In the genomic region with DNA sequence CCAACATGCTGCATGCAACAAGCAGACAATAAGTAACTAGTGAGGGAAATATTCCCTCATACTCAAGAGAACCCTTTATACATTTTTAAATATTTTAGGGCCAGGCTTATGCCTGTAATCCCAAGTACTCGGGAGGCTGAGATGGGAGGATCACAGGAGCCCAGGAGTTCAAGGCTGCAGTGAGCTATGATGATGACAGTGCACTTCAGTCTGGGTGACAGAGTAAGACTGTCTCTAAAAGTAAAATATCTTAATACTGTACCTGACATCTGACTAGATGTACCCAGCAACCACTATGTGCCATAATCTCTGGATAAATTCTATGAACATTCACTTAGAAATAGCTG, we compare ENCODE assay signal across 12 cellular contexts. TPM values are rescaled to one million over a fixed set of nuclear protein-coding genes. Genes with fewer than 3 reads are reported as not detected.
A peak's percentile ranks its signal among the peaks of the same experiment; 100 is the strongest.
DNase-seq lines count a peak whose midpoint lies in the region; ATAC-seq, FAIRE-seq and TF ChIP-seq lines count a peak whose summit lies in the region.
"Had no signal": no experiment of that assay in that cellular context is flagged by ENCODE, and none has a peak within 500 bp of the region (broad histone marks: within the 10 kb centered on the region; RNA-seq: fewer than 3 reads in every experiment).

No MANE protein-coding gene starts in this region.

- H4K20me1 ChIP-seq in HepG2 (ENCODE audit: insufficient read depth, low read length): no peaks in the 10 kb centered on the region

- peaks cover 42% of the 10 kb centered on the region for H3K36me3 Mint-ChIP-seq in activated CD4-positive, alpha-beta memory T cell treated with anti-CD3 and anti-CD28 coated beads, Interleukin-2, amount 10 ng/mL, durations not matched to agents 7 days and 5 days (ENCODE audit: low read depth)
- peaks cover 8% of the 10 kb centered on the region for H3K36me3 Mint-ChIP-seq in memory B cell

- no peak overlapping the region for H3K4me3 Mint-ChIP-seq in activated CD4-positive, alpha-beta memory T cell treated with anti-CD3 and anti-CD28 coated beads, Interleukin-2, amount 10 ng/mL, durations not matched to agents 7 days and 5 days
- peak overlapping the region; percentile 89 for H3K4me3 Mint-ChIP-seq in memory B cell

- no peak overlapping the region for H2AFZ ChIP-seq in HepG2 (ENCODE audit: low read length)

- no peaks in the 10 kb centered on the region for H3K27me3 Mint-ChIP-seq in activated CD4-positive, alpha-beta memory T cell treated with anti-CD3 and anti-CD28 coated beads, Interleukin-2, amount 10 ng/mL, durations not matched to agents 7 days and 5 days
- no peaks in the 10 kb centered on the region for H3K27me3 Mint-ChIP-seq in memory B cell

- H3K9me3 Mint-ChIP-seq in activated CD4-positive, alpha-beta memory T cell treated with anti-CD3 and anti-CD28 coated beads, Interleukin-2, amount 10 ng/mL, durations not matched to agents 7 days and 5 days: no peaks in the 10 kb centered on the region
- no peaks in the 10 kb centered on the region for H3K9me3 Mint-ChIP-seq in memory B cell

- peak overlapping the region; percentile 93 for H3K27ac ChIP-seq in HepG2 (ENCODE audit: extremely low read length, insufficient read depth, low read length)
- H3K27ac ChIP-seq in right lobe of liver: peak overlapping the region in 1 of 3 donors; percentile 88
- H3K27ac ChIP-seq in RWPE1: no peak overlapping the region

- peaks cover 13 to 25% of the 10 kb centered on the region in 2 experiments; a peak in 4 of 5 replicates for H3K36me3 ChIP-seq in HepG2 (replicated peaks in 1 of 2; ENCODE audit: control insufficient read depth in 1 of 2, insufficient read depth in 2 of 2, low read length in 2 of 2)
- peaks cover 0 to 33% (median 7%) of the 10 kb centered on the region in 4 donors for H3K36me3 ChIP-seq in right lobe of liver

- H3K27me3 ChIP-seq in HepG2 (ENCODE audit: control insufficient read depth in 1 of 2, insufficient read depth in 2 of 2, low read length in 2 of 2) (no peaks in the 10 kb centered on the region; a peak in 1 of 5 replicates), right lobe of liver (no peaks in the 10 kb centered on the region)

- TF ChIP-seq POLR2A in HepG2 (IDR thresholded peaks at IDR 0.05; ENCODE audit: insufficient read depth in 1 of 2, low read depth in 2 of 2, low read length in 2 of 2): no peak
- no peak for TF ChIP-seq POLR2A in right lobe of liver (IDR thresholded peaks at IDR 0.05)

- H3K4me1 Mint-ChIP-seq in activated CD4-positive, alpha-beta memory T cell treated with anti-CD3 and anti-CD28 coated beads, Interleukin-2, amount 10 ng/mL, durations not matched to agents 7 days and 5 days: peaks cover 37% of the 10 kb centered on the region
- peaks cover 20% of the 10 kb centered on the region for H3K4me1 Mint-ChIP-seq in memory B cell

- no peak for FAIRE-seq in HepG2 (lab: Jason Lieb, UNC)
- FAIRE-seq: endometrium had no signal

- peaks cover 30% of the 10 kb centered on the region for H3K79me2 ChIP-seq in HepG2 (ENCODE audit: insufficient read depth, low read length)

- ATAC-seq in HepG2 (no peak; the same call in 2 of the 3 replicates), right lobe of liver (no peak), memory B cell (ENCODE audit: low read depth) (no peak), GM19351 (IDR thresholded peaks at IDR 0.05; ENCODE audit: unreplicated experiment) (no peak), GM21381 (IDR thresholded peaks at IDR 0.05; ENCODE audit: unreplicated experiment) (no peak)
- ATAC-seq: left ventricle myocardium superior had no signal

- H3K4me1 ChIP-seq in HepG2 (ENCODE audit: insufficient read depth, low read length) (peaks cover 47% of the 10 kb centered on the region), right lobe of liver (peaks cover 0 to 28% (median 11%) of the 10 kb centered on the region in 4 donors)

- intact Hi-C loops in HepG2 (cut with micrococcal nuclease; ENCODE audit: unreplicated experiment): no loop called here
- intact Hi-C loops in right lobe of liver (cut with DNase I): no loop called here

- TF ChIP-seq CTCF in HepG2 (CRISPR knock-in tag; IDR thresholded peaks at IDR 0.05) (no peak), right lobe of liver (IDR thresholded peaks at IDR 0.05) (no peak), RWPE1 (conservative IDR thresholded peaks at IDR 0.05; ENCODE audit: low read depth) (no peak)

- DNase-seq in HepG2 (ENCODE audit: low spot score) (no peak), right lobe of liver (no peak), memory B cell (ENCODE audit: low spot score in 2 of 2) (no peak), RWPE1 (ENCODE audit: low spot score) (no peak), amygdala (lab: John Stamatoyannopoulos, UW) (no peak)
- no peak for DNase-seq in activated CD4-positive, alpha-beta memory T cell treated with anti-CD3 and anti-CD28 coated beads, Interleukin-2, amount 10 ng/mL, durations not matched to agents 7 days and 5 days
- DNase-seq: GDM1, left ventricle myocardium superior, SW 1271 had no signal

- peak overlapping the region; percentile 90 for H3K4me2 ChIP-seq in HepG2 (ENCODE audit: low read depth, low read length)

- CTCF ChIA-PET in HepG2 (lab: Yijun Ruan, JAX; ENCODE audit: low intra/inter-chr PET ratio, low total read pairs) (no interaction called here), RWPE1 (lab: Yijun Ruan, JAX) (interaction anchor here (1.2 kb wide), 1 partner anchor 9 kb away, joined by 3 read pairs; no protein-coding TSS in a partner anchor)
- CTCF ChIA-PET in activated CD4-positive, alpha-beta memory T cell treated with anti-CD3 and anti-CD28 coated beads, Interleukin-2, amount 10 ng/mL, durations not matched to agents 7 days and 5 days (lab: Charles Lee): interaction anchor here (1.3 to 2.9 kb wide), 3 partner anchors 10 to 1008 kb away, joined by 3 to 24 read pairs (median 3); no protein-coding TSS in a partner anchor

- H3K9me3 ChIP-seq in HepG2 (ENCODE audit: low read length) (no peaks in the 10 kb centered on the region), right lobe of liver (no peaks in the 10 kb centered on the region)

- BruUV-seq in HepG2 (replicated peaks; lab: Mats Ljungman, UMichigan): no TSS peak

- peak overlapping the region; percentile 52 for H3K9ac ChIP-seq in HepG2 (ENCODE audit: insufficient read depth, low read depth, low read length)

- POLR2A ChIA-PET in HepG2 (lab: Yijun Ruan, JAX): interaction anchor here (0.8 to 5.0 kb wide), 17 partner anchors 8 to 1104 kb away, joined by 3 to 94 read pairs (median 6); partner anchors contain the start of genes GDF9, PPP2CA, UQCRQ and VDAC1
- POLR2A ChIA-PET in activated CD4-positive, alpha-beta memory T cell treated with anti-CD3 and anti-CD28 coated beads, Interleukin-2, amount 10 ng/mL, durations not matched to agents 7 days and 5 days (lab: Charles Lee): interaction anchor here (1.2 to 2.5 kb wide), 2 partner anchors 9 to 34 kb away, joined by 5 to 14 read pairs; partner anchors contain the start of gene VDAC1
- POLR2A ChIA-PET in RWPE1 (lab: Yijun Ruan, JAX; ENCODE audit: low non-redundant PET): interaction anchor here (0.7 kb wide), 1 partner anchor 14 kb away, joined by 4 read pairs; no protein-coding TSS in a partner anchor

- in situ Hi-C loops in HepG2 (cut with HindIII; ENCODE audit: extremely low pct_ligation_motif_present, low pct_unique_long_range_greater_than_20kb): no loop called here

- peak overlapping the region; percentile 85 for H3K27ac Mint-ChIP-seq in activated CD4-positive, alpha-beta memory T cell treated with anti-CD3 and anti-CD28 coated beads, Interleukin-2, amount 10 ng/mL, durations not matched to agents 7 days and 5 days
- peak overlapping the region; percentile 98 for H3K27ac Mint-ChIP-seq in memory B cell

- 0% methylated on average over 1 of the region's 1 CpG for WGBS in HepG2 (ENCODE audit: low lambda C conversion rate)
- WGBS in right lobe of liver (ENCODE audit: insufficient coverage, low coverage, low lambda C conversion rate, missing lambda C conversion rate): 57% methylated on average over 1 of the region's 1 CpG

- TF ChIP-seq EP300 in HepG2 (IDR thresholded peaks at IDR 0.05; ENCODE audit: low read depth in 2 of 2, low read length in 2 of 2) (no peak), HepG2 (CRISPR knock-in tag; IDR thresholded peaks at IDR 0.05; ENCODE audit: borderline replicate concordance) (no peak)

- no peak for TF ChIP-seq RAD21 in HepG2 (CRISPR knock-in tag; IDR thresholded peaks at IDR 0.05)

- H3K4me3 ChIP-seq in HepG2 (replicated peaks in 1 of 3; ENCODE audit: insufficient read depth in 1 of 3, low read depth in 2 of 3, low read length in 3 of 3): no peak overlapping the region
- H3K4me3 ChIP-seq in right lobe of liver: no peak overlapping the region

RNA-seq across cellular contexts. Expression of gene C5orf15, which starts 1.9 kb away (rescaled TPM):
- 35.7 and 58.5 TPM in 2 replicates for total RNA-seq in HepG2 (2016; rRNA removed; fragmentation: Illumina TruSeq; extraction: Trizol)
- 5.8 and 7.0 TPM in 2 replicates for total RNA-seq in HepG2 (2016; cell fraction: cytosol; rRNA removed; fragmentation: Illumina TruSeq; extraction: Trizol; ENCODE audit: low read depth)
- total RNA-seq in HepG2 (2016; cell fraction: insoluble cytoplasmic fraction; rRNA removed; fragmentation: Illumina TruSeq; extraction: Trizol): 32.4 and 58.3 TPM in 2 replicates
- total RNA-seq in HepG2 (2016; cell fraction: membrane; rRNA removed; fragmentation: Illumina TruSeq; extraction: Trizol): 14.0 and 15.0 TPM in 2 replicates
- 50.5 and 53.2 TPM in 2 replicates for total RNA-seq in HepG2 (2016; cell fraction: nucleus; rRNA removed; fragmentation: Illumina TruSeq; extraction: Trizol)
- 82.7 and 84.1 TPM in 2 replicates for polyA plus RNA-seq in HepG2 (2011; rRNA removed)
- polyA plus RNA-seq in HepG2 (2011; cell fraction: cytosol; rRNA removed): 55.7 and 70.1 TPM in 2 replicates
- polyA plus RNA-seq in HepG2 (2011; cell fraction: nucleus; rRNA removed): 26.9 and 28.5 TPM in 2 replicates
- polyA plus RNA-seq in HepG2 (2012): 50.8 and 57.3 TPM in 2 replicates
- polyA plus RNA-seq in HepG2 (2016; cell fraction: cytosol; fragmentation: Illumina TruSeq; extraction: Trizol; ENCODE audit: low read depth): 4.5 and 5.3 TPM in 2 replicates
- polyA plus RNA-seq in HepG2 (2016; cell fraction: insoluble cytoplasmic fraction; fragmentation: Illumina TruSeq; extraction: Trizol; ENCODE audit: low read depth): 54.9 and 56.5 TPM in 2 replicates
- 13.6 and 14.8 TPM in 2 replicates for polyA plus RNA-seq in HepG2 (2016; cell fraction: membrane; fragmentation: Illumina TruSeq; extraction: Trizol; ENCODE audit: low read depth)
- polyA plus RNA-seq in HepG2 (2016; cell fraction: nucleus; fragmentation: Illumina TruSeq; extraction: Trizol; ENCODE audit: insufficient read depth, low read depth): 125 and 131 TPM in 2 replicates
- 27.4 and 37.7 TPM in 2 replicates for polyA minus RNA-seq in HepG2 (2011; rRNA and poly(A)+ RNA removed; ENCODE audit: low replicate concordance)
- 57.0 and 75.9 TPM in 2 replicates for polyA minus RNA-seq in HepG2 (2011; cell fraction: cytosol; rRNA and poly(A)+ RNA removed)
- polyA minus RNA-seq in HepG2 (2011; cell fraction: nucleus; rRNA and poly(A)+ RNA removed): 20.3 and 34.9 TPM in 2 replicates
- total RNA-seq in right lobe of liver: 10 to 100 TPM; 15.0 to 37.5 (median 24.4) TPM
- total RNA-seq in activated CD4-positive, alpha-beta memory T cell treated with anti-CD3 and anti-CD28 coated beads, Interleukin-2, amount 10 ng/mL, durations not matched to agents 7 days and 5 days: 10 to 100 TPM; 24.4 to 27.7 TPM

RNA-seq across cellular contexts. Expression of gene VDAC1, which starts 34.5 kb away (rescaled TPM):
- total RNA-seq in HepG2 (2016; rRNA removed; fragmentation: Illumina TruSeq; extraction: Trizol) (380 and 481 TPM in 2 replicates), right lobe of liver (100 to 1,000 TPM; 101 to 209 (median 128) TPM)
- 142 and 143 TPM in 2 replicates for total RNA-seq in HepG2 (2016; cell fraction: cytosol; rRNA removed; fragmentation: Illumina TruSeq; extraction: Trizol; ENCODE audit: low read depth)
- total RNA-seq in HepG2 (2016; cell fraction: insoluble cytoplasmic fraction; rRNA removed; fragmentation: Illumina TruSeq; extraction: Trizol): 391 and 476 TPM in 2 replicates
- 267 and 273 TPM in 2 replicates for total RNA-seq in HepG2 (2016; cell fraction: membrane; rRNA removed; fragmentation: Illumina TruSeq; extraction: Trizol)
- 160 and 168 TPM in 2 replicates for total RNA-seq in HepG2 (2016; cell fraction: nucleus; rRNA removed; fragmentation: Illumina TruSeq; extraction: Trizol)
- 112 and 119 TPM in 2 replicates for polyA plus RNA-seq in HepG2 (2011; rRNA removed)
- 99.4 and 136 TPM in 2 replicates for polyA plus RNA-seq in HepG2 (2011; cell fraction: cytosol; rRNA removed)
- 68.8 and 87.6 TPM in 2 replicates for polyA plus RNA-seq in HepG2 (2011; cell fraction: nucleus; rRNA removed)
- polyA plus RNA-seq in HepG2 (2012): 283 and 305 TPM in 2 replicates
- 122 and 132 TPM in 2 replicates for polyA plus RNA-seq in HepG2 (2016; cell fraction: cytosol; fragmentation: Illumina TruSeq; extraction: Trizol; ENCODE audit: low read depth)
- 522 and 545 TPM in 2 replicates for polyA plus RNA-seq in HepG2 (2016; cell fraction: insoluble cytoplasmic fraction; fragmentation: Illumina TruSeq; extraction: Trizol; ENCODE audit: low read depth)
- polyA plus RNA-seq in HepG2 (2016; cell fraction: membrane; fragmentation: Illumina TruSeq; extraction: Trizol; ENCODE audit: low read depth): 196 and 202 TPM in 2 replicates
- 247 and 250 TPM in 2 replicates for polyA plus RNA-seq in HepG2 (2016; cell fraction: nucleus; fragmentation: Illumina TruSeq; extraction: Trizol; ENCODE audit: insufficient read depth, low read depth)
- polyA minus RNA-seq in HepG2 (2011; rRNA and poly(A)+ RNA removed; ENCODE audit: low replicate concordance): 53.4 and 93.5 TPM in 2 replicates
- polyA minus RNA-seq in HepG2 (2011; cell fraction: cytosol; rRNA and poly(A)+ RNA removed): 105 and 139 TPM in 2 replicates
- polyA minus RNA-seq in HepG2 (2011; cell fraction: nucleus; rRNA and poly(A)+ RNA removed): 59.4 and 73.6 TPM in 2 replicates
- total RNA-seq in activated CD4-positive, alpha-beta memory T cell treated with anti-CD3 and anti-CD28 coated beads, Interleukin-2, amount 10 ng/mL, durations not matched to agents 7 days and 5 days: 100 to 1,000 TPM; 216 to 218 TPM
